In genomic region chr1:168686666-168687065, GRCh38 we compare ENCODE assay signal across 24 cellular contexts. TPM values are rescaled to one million over a fixed set of nuclear protein-coding genes. Genes with fewer than 3 reads are reported as not detected.
DNase-seq lines count a peak whose midpoint lies in the region; ATAC-seq and FAIRE-seq lines count a peak whose summit lies in the region.
"Had no signal": no experiment of that assay in that cellular context is flagged by ENCODE, and none has a peak within 500 bp of the region (broad histone marks: within the 10 kb centered on the region; RNA-seq: fewer than 3 reads in every experiment).

No MANE protein-coding gene starts in this region.

- H3K27ac ChIP-seq in mesenchymal stem cell (ENCODE audit: low read length, poor library complexity, severe bottlenecking), result peak overlapping the region; percentile 64
- H3K27ac ChIP-seq: 22Rv1, GM23248, KMS-11, SJCRH30 had no signal

- H3K14ac ChIP-seq in mesenchymal stem cell (ENCODE audit: low read length in 2 of 2), result no peak overlapping the region

- H3K18ac ChIP-seq in mesenchymal stem cell (ENCODE audit: low read depth in 1 of 2, low read length in 2 of 2), result no peak overlapping the region

- H2BK120ac ChIP-seq in mesenchymal stem cell (ENCODE audit: low read depth, low read length), result no peak overlapping the region

- H4K91ac ChIP-seq in mesenchymal stem cell (ENCODE audit: low read length), result no peak overlapping the region

- H2BK5ac ChIP-seq in mesenchymal stem cell (ENCODE audit: low read depth, low read length, poor library complexity, severe bottlenecking), result no peak overlapping the region

- no peak overlapping the region for H3K23ac ChIP-seq in mesenchymal stem cell (ENCODE audit: low read length in 2 of 2)

- DNase-seq in DMS153 (lab: John Stamatoyannopoulos, UW), result peak; percentile 14
- no peak for DNase-seq in DMS153 treated with DMSO at 0.1 percent for 48 hours (lab: John Stamatoyannopoulos, UW; ENCODE audit: unreplicated experiment)
- no peak for DNase-seq in mesenchymal stem cell
- no peak for DNase-seq in KBM-7
- no peak for DNase-seq in EL
- DNase-seq: DND-41; GM23248; H7; IMR-90; MM.1S; NCI-H2029; NCI-H446; NCI-H524 treated with DMSO at 0.1 percent for 48 hours; NCI-H82; NK-92 treated with Interleukin-12 subunit alpha and Interleukin-12 subunit beta, amount 100 ng/mL, for 24 hours; PC-3; SJCRH30 had no signal

- H3K4me1 ChIP-seq in mesenchymal stem cell (ENCODE audit: control insufficient read depth, insufficient read depth, low read depth, low read length), result peaks cover 9% of the 10 kb centered on the region
- H3K4me1 ChIP-seq: SJCRH30 had no signal

- no peaks in the 10 kb centered on the region for H3K27me3 ChIP-seq in mesenchymal stem cell (ENCODE audit: control insufficient read depth in 1 of 2, insufficient read depth in 1 of 2, low read length in 2 of 2)
- H3K27me3 ChIP-seq: SJCRH30 had no signal

- in situ Hi-C loops in KBM-7 (cut with MboI; ENCODE audit: low pct_unique_long_range_greater_than_20kb, low sequenced_read_pairs), result no loop called here

- no peak overlapping the region for H3K4ac ChIP-seq in mesenchymal stem cell (ENCODE audit: low read depth in 1 of 2, low read length in 2 of 2)

- H3K9ac ChIP-seq in mesenchymal stem cell (ENCODE audit: low read length), result no peak overlapping the region
- H3K9ac ChIP-seq: GM23248, KMS-11 had no signal

- no peaks in the 10 kb centered on the region for H3K36me3 ChIP-seq in mesenchymal stem cell (ENCODE audit: control insufficient read depth in 1 of 2, insufficient read depth in 2 of 2, low read depth in 1 of 2, low read length in 2 of 2)
- H3K36me3 ChIP-seq: SJCRH30 had no signal

- no peak overlapping the region for H2BK12ac ChIP-seq in mesenchymal stem cell (ENCODE audit: low read length in 2 of 2)

- H3K4me2 ChIP-seq in mesenchymal stem cell (ENCODE audit: low read length, poor library complexity, severe bottlenecking), result peak overlapping the region; percentile 19
- H3K4me2 ChIP-seq: KMS-11 had no signal

- no peak overlapping the region for H2BK15ac ChIP-seq in mesenchymal stem cell (ENCODE audit: low read depth, poor library complexity, severe bottlenecking)

- WGBS in mesenchymal stem cell, result 87% methylated on average over 2 of the region's 2 CpGs

- H2AFZ ChIP-seq in mesenchymal stem cell (ENCODE audit: low read depth, low read length), result no peak overlapping the region
- H2AFZ ChIP-seq: GM23248 had no signal

- H2AK5ac ChIP-seq in mesenchymal stem cell (ENCODE audit: low read length, severe bottlenecking), result peak overlapping the region; percentile 60

- H3K4me3 ChIP-seq in mesenchymal stem cell (ENCODE audit: insufficient read depth in 1 of 2, low read depth in 1 of 2, low read length in 2 of 2), result no peak overlapping the region
- H3K4me3 ChIP-seq: GM23248, SJCRH30 had no signal

- peaks cover 5% of the 10 kb centered on the region for H3K9me3 ChIP-seq in mesenchymal stem cell (ENCODE audit: control insufficient read depth, low read length)
- H3K9me3 ChIP-seq: SJCRH30 had no signal

- no peaks in the 10 kb centered on the region for H3K79me1 ChIP-seq in mesenchymal stem cell (replicated peaks; ENCODE audit: low read length, poor library complexity, severe bottlenecking)

- no peak overlapping the region for H4K8ac ChIP-seq in mesenchymal stem cell (ENCODE audit: low read length)

- ATAC-seq in GM19455 (IDR thresholded peaks at IDR 0.05; ENCODE audit: unreplicated experiment) (no peak), HG02623 (IDR thresholded peaks at IDR 0.05; ENCODE audit: unreplicated experiment) (no peak)
- ATAC-seq: PC-3, Right ventricle myocardium inferior, SK-N-SH treated with all-trans-retinoic acid at 6 μM for 48 hours had no signal

- peak; percentile 99 for FAIRE-seq in islet of Langerhans (lab: Jason Lieb, UNC)

RNA-seq across cellular contexts. Expression of gene DPT, which starts 42.3 kb away (rescaled TPM):
- not detected for polyA plus RNA-seq in mesenchymal stem cell (2013, experiment 1 of 2)
- not detected for polyA plus RNA-seq in mesenchymal stem cell (2013, experiment 2 of 2)
- polyA plus RNA-seq: IMR-90 had no signal
